In the genomic region with DNA sequence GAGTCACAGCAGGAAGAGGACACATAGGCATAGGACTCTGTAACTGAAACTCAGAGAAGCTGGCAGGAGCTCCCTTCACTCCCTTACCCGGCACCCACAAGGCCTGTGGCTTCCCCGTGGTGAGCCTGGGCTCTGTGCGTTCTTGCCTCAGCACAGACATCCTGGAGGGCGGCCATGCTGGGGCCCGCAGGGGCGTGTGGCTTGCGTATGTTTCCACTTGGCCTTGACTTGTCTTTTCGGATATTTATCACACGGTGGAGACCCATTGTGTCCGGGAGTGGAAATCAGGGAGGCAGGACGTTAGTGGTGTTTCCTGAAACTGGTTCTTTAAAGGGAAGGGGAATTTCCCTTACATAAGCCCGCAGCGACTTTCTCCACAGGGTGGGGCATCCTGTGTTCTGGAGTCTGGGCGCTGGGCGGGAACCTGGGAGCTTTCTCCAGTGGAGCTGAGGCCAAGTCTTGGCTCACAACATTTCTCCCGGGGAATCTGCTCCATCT, we compare ENCODE assay signal across 8 cellular contexts. TPM values are rescaled to one million over a fixed set of nuclear protein-coding genes. Genes with fewer than 3 reads are reported as not detected.
A peak's percentile ranks its signal among the peaks of the same experiment; 100 is the strongest.
DNase-seq lines count a peak whose midpoint lies in the region; ATAC-seq and TF ChIP-seq lines count a peak whose summit lies in the region.

No MANE protein-coding gene starts in this region.

- peak overlapping the region; percentile 74 to 76 for H3K4me3 Mint-ChIP-seq in stimulated activated naive B cell treated with anti-CD40 and anti-IgM and Interleukin-4, amounts not matched to agents 10 μg/mL and 1 μg/mL and 100 μg/mL, for 72 hours

- intact Hi-C loops in left lung (cut with DNase I) = no loop called here

- no peak overlapping the region for H3K4me3 ChIP-seq in left lung

- peaks cover 0 to 6% of the 10 kb centered on the region in 2 donors for H3K27me3 Mint-ChIP-seq in stimulated activated naive B cell treated with anti-CD40 and anti-IgM and Interleukin-4, amounts not matched to agents 10 μg/mL and 1 μg/mL and 100 μg/mL, for 72 hours

- H3K9me3 ChIP-seq in left lung = no peaks in the 10 kb centered on the region

- TF ChIP-seq CTCF in left lung (IDR thresholded peaks at IDR 0.05) = no peak

- H3K9me3 Mint-ChIP-seq in stimulated activated naive B cell treated with anti-CD40 and anti-IgM and Interleukin-4, amounts not matched to agents 10 μg/mL and 1 μg/mL and 100 μg/mL, for 72 hours = no peaks in the 10 kb centered on the region

- peaks cover 0 to 18% of the 10 kb centered on the region in 2 donors for H3K36me3 ChIP-seq in left lung

- peak; percentile 3 to 40 for DNase-seq in NOMO-1 (lab: John Stamatoyannopoulos, UW; ENCODE audit: unreplicated experiment in 2 of 2)
- no peak for DNase-seq in NOMO-1 treated with dmso at 0.1 percent for 144 hours (lab: John Stamatoyannopoulos, UW; ENCODE audit: unreplicated experiment)
- peak; percentile 65 for DNase-seq in HT-29 (ENCODE audit: low spot score)
- peak; percentile 83 to 87 for DNase-seq in left lung
- peak; percentile 65 for DNase-seq in stimulated activated naive B cell treated with anti-CD40 and anti-IgM and Interleukin-4, amounts not matched to agents 10 μg/mL and 1 μg/mL and 100 μg/mL, for 72 hours
- no peak for DNase-seq in NCI-H748 (lab: John Stamatoyannopoulos, UW; ENCODE audit: unreplicated experiment)
- no peak for DNase-seq in glomerular visceral epithelial cell (ENCODE audit: extremely low spot score)

- peak overlapping the region; percentile 5 for H3K27ac ChIP-seq in angular gyrus (ENCODE audit: low read depth, low read length)
- peak overlapping the region; percentile 89 to 92 for H3K27ac ChIP-seq in left lung

- peaks cover 29 to 75% of the 10 kb centered on the region in 2 donors for H3K4me1 ChIP-seq in left lung

- no peaks in the 10 kb centered on the region for H3K27me3 ChIP-seq in left lung

- H3K4me1 Mint-ChIP-seq in stimulated activated naive B cell treated with anti-CD40 and anti-IgM and Interleukin-4, amounts not matched to agents 10 μg/mL and 1 μg/mL and 100 μg/mL, for 72 hours = peaks cover 34 to 44% of the 10 kb centered on the region in 2 donors

- H3K27ac Mint-ChIP-seq in stimulated activated naive B cell treated with anti-CD40 and anti-IgM and Interleukin-4, amounts not matched to agents 10 μg/mL and 1 μg/mL and 100 μg/mL, for 72 hours = peak overlapping the region; percentile 21

- H3K36me3 Mint-ChIP-seq in stimulated activated naive B cell treated with anti-CD40 and anti-IgM and Interleukin-4, amounts not matched to agents 10 μg/mL and 1 μg/mL and 100 μg/mL, for 72 hours = peaks cover 14 to 28% of the 10 kb centered on the region in 2 donors

- ATAC-seq in left lung = peak; percentile 86
- ATAC-seq in stimulated activated naive B cell treated with anti-CD40 and anti-IgM and Interleukin-4, amounts not matched to agents 10 μg/mL and 1 μg/mL and 100 μg/mL, for 72 hours (replicated peaks) = peak; percentile 80 to 84

RNA-seq across cellular contexts. Expression of gene EML6, which starts 49.9 kb away (rescaled TPM):
- total RNA-seq in HT-29 (2014; rRNA removed; shearing (Covaris generic)) = 3.0 and 3.1 TPM in 2 replicates
- total RNA-seq in left lung = 1 to 10 TPM in 1 of 2 donors, under 1 TPM in 1; 0.73 to 1.3 TPM

Comparison
In these comparisons a context has a peak if more than half of its experiments do, and no peak if none do; other contexts are left out.
1. DNase-seq: peak in NOMO-1 (2 of 2), HT-29 (single experiment), left lung (2 of 2) and stimulated activated naive B cell treated with anti-CD40 and anti-IgM and Interleukin-4, amounts not matched to agents 10 μg/mL and 1 μg/mL and 100 μg/mL, for 72 hours (single experiment); none in NOMO-1 treated with dmso at 0.1 percent for 144 hours (single experiment), NCI-H748 (single experiment) and glomerular visceral epithelial cell (single experiment).